26 cellular contexts compared by ENCODE assay signal in the genomic region with DNA sequence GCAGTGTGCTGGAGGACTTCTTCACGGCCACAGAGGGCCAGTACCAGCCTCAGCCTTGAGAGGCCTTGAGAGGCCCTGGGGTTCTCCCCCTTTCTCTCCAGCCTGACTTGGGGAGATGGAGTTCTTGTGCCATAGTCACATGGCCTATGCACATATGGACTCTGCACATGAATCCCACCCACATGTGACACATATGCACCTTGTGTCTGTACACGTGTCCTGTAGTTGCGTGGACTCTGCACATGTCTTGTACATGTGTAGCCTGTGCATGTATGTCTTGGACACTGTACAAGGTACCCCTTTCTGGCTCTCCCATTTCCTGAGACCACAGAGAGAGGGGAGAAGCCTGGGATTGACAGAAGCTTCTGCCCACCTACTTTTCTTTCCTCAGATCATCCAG. TPM values are rescaled to one million over a fixed set of nuclear protein-coding genes. Genes with fewer than 3 reads are reported as not detected.
"Had no signal": no experiment of that assay in that cellular context is flagged by ENCODE, and none has a peak within 500 bp of the region (broad histone marks: within the 10 kb centered on the region; RNA-seq: fewer than 3 reads in every experiment).

No MANE protein-coding gene starts in this region.

- H3K9me3 Mint-ChIP-seq: activated T-cell treated with anti-CD3 and anti-CD28 coated beads, Interleukin-2, amount 50 U/mL, for 72 hours; activated T-helper 2 cell treated with anti-CD3 and anti-CD28 coated beads, Interferon-gamma antibody, Interleukin-2, Interleukin-4, amounts not matched to agents 10 μg/mL and 5 μg/mL and 100 μg/mL, durations not matched to agents 14 hours and 24 hours and 36 hours; IgD-negative memory B cell; T-helper 1 cell treated with Interleukin-12 subunit alpha and Interleukin-12 subunit beta and Interleukin-4 antibody, amounts not matched to agents 30 μg/mL and 1 μg/mL, for 36 hours had no signal

- H3K27me3 Mint-ChIP-seq: IgD-negative memory B cell had no signal

- H3K27ac Mint-ChIP-seq: activated T-cell treated with anti-CD3 and anti-CD28 coated beads, Interleukin-2, amount 50 U/mL, for 72 hours; activated T-helper 2 cell treated with anti-CD3 and anti-CD28 coated beads, Interferon-gamma antibody, Interleukin-2, Interleukin-4, amounts not matched to agents 10 μg/mL and 5 μg/mL and 100 μg/mL, durations not matched to agents 14 hours and 24 hours and 36 hours; IgD-negative memory B cell; T-helper 1 cell treated with Interleukin-12 subunit alpha and Interleukin-12 subunit beta and Interleukin-4 antibody, amounts not matched to agents 30 μg/mL and 1 μg/mL, for 36 hours had no signal

- H3K4me3 Mint-ChIP-seq: activated T-cell treated with anti-CD3 and anti-CD28 coated beads, Interleukin-2, amount 50 U/mL, for 72 hours; IgD-negative memory B cell; T-helper 1 cell treated with Interleukin-12 subunit alpha and Interleukin-12 subunit beta and Interleukin-4 antibody, amounts not matched to agents 30 μg/mL and 1 μg/mL, for 36 hours had no signal

- ATAC-seq: activated CD4-positive, CD25-positive, alpha-beta regulatory T cell treated with anti-CD3 and anti-CD28 coated beads, Interleukin-2, amount 50 U/mL, for 24 hours had no signal

- DNase-seq: activated CD4-positive, alpha-beta T cell treated with anti-CD3 and anti-CD28 coated beads for 48 hours; activated CD4-positive, alpha-beta T cell treated with anti-CD3 and anti-CD28 coated beads, Interleukin-2, amount 50 U/mL, for 4 hours; activated CD8-positive, alpha-beta memory T cell treated with anti-CD3 and anti-CD28 coated beads for 24 hours; activated T-cell treated with anti-CD3 and anti-CD28 coated beads, Interleukin-2, amount 50 U/mL, for 72 hours; anterior cingulate cortex; caudate nucleus; MV-4-11; NCI-H1092 treated with DMSO at 0.1 percent for 48 hours; NCI-H1417 treated with DMSO at 0.1 percent for 48 hours; NCI-H1694; NCI-H2029; NCI-H2107; NCI-H2171 treated with DMSO at 0.1 percent for 48 hours; NCI-H226; NCI-H510A; NCI-H526 treated with DMSO at 0.1 percent for 48 hours; NCI-H82; OCI-M1; Peyer's patch; Right ventricle myocardium superior had no signal

RNA-seq across cellular contexts. Expression of a gene that starts 34.6 kb away (rescaled TPM):
- total RNA-seq: MCF 10A, SJSA1 had no signal

RNA-seq across cellular contexts. Expression of a gene that starts 38.6 kb away (rescaled TPM):
- total RNA-seq: MCF 10A had no signal
